21 cellular contexts compared by ENCODE assay signal in the genomic region with DNA sequence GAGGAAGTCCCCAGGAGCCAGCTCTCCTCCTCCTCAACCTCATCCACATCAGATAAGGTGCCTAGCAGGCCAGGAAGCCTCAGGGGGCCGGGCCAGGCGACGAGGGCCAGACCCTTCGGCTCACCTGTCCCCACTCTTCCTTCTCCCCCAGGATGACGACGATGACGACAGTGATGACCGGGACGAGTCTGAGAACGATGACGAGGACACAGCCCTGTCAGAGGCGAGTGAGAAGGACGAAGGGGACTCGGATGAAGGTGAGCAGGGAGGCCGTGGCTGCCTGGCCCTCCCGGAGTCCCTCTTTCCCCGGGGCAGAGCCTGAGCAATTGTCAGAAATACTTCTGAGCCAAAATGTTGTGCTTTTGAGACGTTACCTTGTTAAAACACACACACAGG. TPM values are rescaled to one million over a fixed set of nuclear protein-coding genes. Genes with fewer than 3 reads are reported as not detected.
DNase-seq lines count a peak whose midpoint lies in the region; ATAC-seq, FAIRE-seq and TF ChIP-seq lines count a peak whose summit lies in the region.
"Had no signal": no experiment of that assay in that cellular context is flagged by ENCODE, and none has a peak within 500 bp of the region (broad histone marks: within the 10 kb centered on the region; RNA-seq: fewer than 3 reads in every experiment).

No MANE protein-coding gene starts in this region.

- TF ChIP-seq RAD21 in K562 (CRISPR knock-in tag; conservative IDR thresholded peaks at IDR 0.05 in 1 of 2, IDR thresholded peaks at IDR 0.05 in 1 of 2), result no peak

- WGBS in heart right ventricle, 2 donors, result 90 to 91% methylated on average over 18 of the region's 18 CpGs
- WGBS in K562 (ENCODE audit: insufficient coverage, low coverage, missing lambda C conversion rate), result 97% methylated on average over 11 of the region's 18 CpGs
- WGBS in sigmoid colon, 2 donors, result 96% methylated on average over 18 of the region's 18 CpGs

- CTCF ChIA-PET in HEK293 (lab: Yijun Ruan, JAX) (no interaction called here), K562 (lab: Yijun Ruan, JAX; ENCODE audit: low intra/inter-chr PET ratio) (no interaction called here)

- H3K4me1 ChIP-seq in heart right ventricle (peaks cover 0 to 14% (median 12%) of the 10 kb centered on the region in 9 donors), HEK293 (ENCODE audit: control insufficient read depth, insufficient read depth, low read length) (no peaks in the 10 kb centered on the region), K562 (replicated peaks in 1 of 2; ENCODE audit: control insufficient read depth in 2 of 2, insufficient read depth in 2 of 2, low read length in 2 of 2) (peaks cover 7 to 18% of the 10 kb centered on the region in 2 experiments; a peak in 3 of 5 replicates), sigmoid colon (peaks cover 0 to 14% (median 12%) of the 10 kb centered on the region in 4 donors)
- H3K4me1 ChIP-seq: BE2C had no signal

- intact Hi-C loops in Right ventricle myocardium superior (cut with DNase I) (no loop called here), heart right ventricle (cut with DNase I) (loop anchor here in 1 of 10 donors (10.0 kb wide), 1 partner anchor 77 kb away; no protein-coding TSS in a partner anchor), K562 (cut with micrococcal nuclease) (no loop called here), sigmoid colon (cut with DNase I) (no loop called here)

- H3K4me3 ChIP-seq in heart right ventricle (no peak overlapping the region), HEK293 (ENCODE audit: low read depth, low read length) (no peak overlapping the region), K562 (no peak overlapping the region), sigmoid colon (no peak overlapping the region)
- H3K4me3 ChIP-seq: A549, GM23248 had no signal

- no peak for FAIRE-seq in K562 (lab: Jason Lieb, UNC)
- FAIRE-seq: A549, D721Med, G401.6, GM12891 had no signal

- POLR2A ChIA-PET in HEK293 (lab: Yijun Ruan, JAX) (no interaction called here), K562 (lab: Yijun Ruan, JAX) (interaction anchor here (0.6 kb wide), 1 partner anchor 1220 kb away, joined by 3 read pairs; no protein-coding TSS in a partner anchor)

- H2AFZ ChIP-seq in K562 (ENCODE audit: low read depth, low read length), result no peak overlapping the region
- H2AFZ ChIP-seq: GM23248 had no signal

- H3K27ac ChIP-seq in heart right ventricle, result no peak overlapping the region
- H3K27ac ChIP-seq in HEK293 (ENCODE audit: extremely low read depth, low read depth, low read length), result no peak overlapping the region
- no peak overlapping the region for H3K27ac ChIP-seq in K562 (ENCODE audit: extremely low read depth, low read depth, low read length)
- no peak overlapping the region for H3K27ac ChIP-seq in sigmoid colon
- H3K27ac ChIP-seq: A549, GM23248 had no signal

- H3K9me3 Mint-ChIP-seq in stimulated activated effector memory CD8-positive, alpha-beta T cell treated with anti-CD3 and anti-CD28 coated beads, Interleukin-12 subunit alpha, Interleukin-12 subunit beta, amount 100 ng/mL, for 72 hours, result no peaks in the 10 kb centered on the region
- H3K9me3 Mint-ChIP-seq: CD14-positive monocyte; CD8-positive, alpha-beta T cell had no signal

- no peak overlapping the region for H3K4me2 ChIP-seq in K562 (ENCODE audit: insufficient read depth, low read length)
- H3K4me2 ChIP-seq: A549 had no signal

- peak overlapping the region; percentile 6 for H3K27ac Mint-ChIP-seq in stimulated activated effector memory CD8-positive, alpha-beta T cell treated with anti-CD3 and anti-CD28 coated beads, Interleukin-12 subunit alpha, Interleukin-12 subunit beta, amount 100 ng/mL, for 72 hours
- H3K27ac Mint-ChIP-seq: CD8-positive, alpha-beta T cell had no signal

- H3K36me3 ChIP-seq in heart right ventricle (peaks cover 17 to 97% (median 74%) of the 10 kb centered on the region in 9 donors), HEK293 (ENCODE audit: control insufficient read depth in 2 of 2, insufficient read depth in 1 of 2, low read length in 2 of 2) (peaks cover 26 to 80% of the 10 kb centered on the region in 2 experiments), K562 (ENCODE audit: control insufficient read depth, insufficient read depth, low read length) (peaks cover 87% of the 10 kb centered on the region), sigmoid colon (peaks cover 60 to 84% (median 76%) of the 10 kb centered on the region in 4 donors)

- BruUV-seq in K562 (replicated peaks; lab: Mats Ljungman, UMichigan), result no TSS peak

- in situ Hi-C loops in K562 (cut with MboI), result no loop called here

- H3K27me3 ChIP-seq in heart right ventricle (no peaks in the 10 kb centered on the region), K562 (ENCODE audit: control insufficient read depth in 2 of 2, insufficient read depth in 2 of 2, low read length in 2 of 2) (no peaks in the 10 kb centered on the region), sigmoid colon (no peaks in the 10 kb centered on the region)
- H3K27me3 ChIP-seq: BE2C had no signal

- TF ChIP-seq EP300 in K562 (IDR thresholded peaks at IDR 0.05; ENCODE audit: low read length) (no peak), sigmoid colon (IDR thresholded peaks at IDR 0.05) (no peak)

- H3K9me3 ChIP-seq in heart right ventricle (no peaks in the 10 kb centered on the region), HEK293 (ENCODE audit: control insufficient read depth, insufficient read depth, low read depth, low read length) (no peaks in the 10 kb centered on the region), K562 (replicated peaks; ENCODE audit: control insufficient read depth, insufficient read depth, low read depth, low read length) (no peaks in the 10 kb centered on the region), sigmoid colon (no peaks in the 10 kb centered on the region)
- H3K9me3 ChIP-seq: A549, BE2C had no signal

- DNase-seq in Right ventricle myocardium superior, result peak; percentile 19
- DNase-seq in heart right ventricle, result no peak
- DNase-seq in K562 (ENCODE audit: extremely low read depth in 1 of 4, low spot score in 3 of 4), result no peak
- no peak for DNase-seq in stimulated activated effector memory CD8-positive, alpha-beta T cell treated with anti-CD3 and anti-CD28 coated beads, Interleukin-12 subunit alpha, Interleukin-12 subunit beta, amount 100 ng/mL, for 72 hours (ENCODE audit: low spot score in 2 of 2)
- no peak for DNase-seq in sigmoid colon
- no peak for DNase-seq in NCI-H1048 (lab: John Stamatoyannopoulos, UW)
- DNase-seq: COR-L47, DMS153, DMS79 treated with DMSO at 0.1 percent for 48 hours, EL, GM23248, H7 had no signal

- no peak overlapping the region for H3K4me3 Mint-ChIP-seq in stimulated activated effector memory CD8-positive, alpha-beta T cell treated with anti-CD3 and anti-CD28 coated beads, Interleukin-12 subunit alpha, Interleukin-12 subunit beta, amount 100 ng/mL, for 72 hours
- H3K4me3 Mint-ChIP-seq: CD14-positive monocyte; CD8-positive, alpha-beta T cell had no signal

- TF ChIP-seq POLR2A in K562 (conservative IDR thresholded peaks at IDR 0.05) (no peak), sigmoid colon (IDR thresholded peaks at IDR 0.05) (no peak)

- peak overlapping the region in 1 of 2 experiments; percentile 48; a peak in 1 of 4 replicates for H3K9ac ChIP-seq in K562 (ENCODE audit: insufficient read depth in 1 of 2, low read depth in 2 of 2, low read length in 2 of 2)
- H3K9ac ChIP-seq: GM23248 had no signal

- peaks cover 18% of the 10 kb centered on the region for H3K4me1 Mint-ChIP-seq in stimulated activated effector memory CD8-positive, alpha-beta T cell treated with anti-CD3 and anti-CD28 coated beads, Interleukin-12 subunit alpha, Interleukin-12 subunit beta, amount 100 ng/mL, for 72 hours

- peaks cover 97% of the 10 kb centered on the region for H3K36me3 Mint-ChIP-seq in stimulated activated effector memory CD8-positive, alpha-beta T cell treated with anti-CD3 and anti-CD28 coated beads, Interleukin-12 subunit alpha, Interleukin-12 subunit beta, amount 100 ng/mL, for 72 hours

- no peak for ATAC-seq in Right ventricle myocardium superior (ENCODE audit: poor library complexity)
- ATAC-seq in heart right ventricle, result no peak
- ATAC-seq in K562, result no peak
- no peak for ATAC-seq in stimulated activated effector memory CD8-positive, alpha-beta T cell treated with anti-CD3 and anti-CD28 coated beads, Interleukin-12 subunit alpha, Interleukin-12 subunit beta, amount 100 ng/mL, for 72 hours
- ATAC-seq: A549; CD8-positive, alpha-beta T cell had no signal

- H3K79me2 ChIP-seq in K562 (ENCODE audit: control insufficient read depth, insufficient read depth, low read length), result peaks cover 17% of the 10 kb centered on the region

- H4K20me1 ChIP-seq in K562 (replicated peaks; ENCODE audit: control insufficient read depth, insufficient read depth, low read length), result peaks cover 4% of the 10 kb centered on the region; the same call in 1 of the 2 replicates

- no peak for TF ChIP-seq CTCF in heart right ventricle (IDR thresholded peaks at IDR 0.05)
- TF ChIP-seq CTCF in HEK293 (tag by site-specific recombination; IDR thresholded peaks at IDR 0.05), result no peak
- TF ChIP-seq CTCF in K562 (IDR thresholded peaks at IDR 0.05 in 2 of 3, conservative IDR thresholded peaks at IDR 0.05 in 1 of 3; ENCODE audit: insufficient read depth in 2 of 3, low read depth in 1 of 3, low read length in 3 of 3), result no peak
- no peak for TF ChIP-seq CTCF in sigmoid colon (IDR thresholded peaks at IDR 0.05)

- no peaks in the 10 kb centered on the region for H3K9me1 ChIP-seq in K562 (ENCODE audit: control insufficient read depth, insufficient read depth, low read length)

RNA-seq across cellular contexts. Expression of gene SETD1B, which starts 13.8 kb away (rescaled TPM):
- total RNA-seq in Right ventricle myocardium superior (8.6 TPM), heart right ventricle (10 to 100 TPM; 10.3 to 14.8 (median 11.2) TPM), K562 (2014; rRNA removed) (2.9 and 4.7 TPM in 2 replicates), K562 (2014; rRNA removed; fragmentation: Illumina TruSeq; extraction: Trizol) (0.99 and 1.4 TPM in 2 replicates), K562 (2015; rRNA removed; fragmentation: Illumina TruSeq; extraction: Trizol) (2.1 and 3.1 TPM in 2 replicates), K562 (2021) (23.6 and 26.6 TPM in 2 replicates), sigmoid colon (10 to 100 TPM in 2 of 4 donors, 1 to 10 TPM in 2; 7.6 to 16.9 (median 11.4) TPM)
- polyA plus RNA-seq in heart right ventricle (10 to 100 TPM in 1 of 2 donors, 1 to 10 TPM in 1; 2.8 to 11.9 TPM), K562 (2011; rRNA removed) (0.77 and 1.1 TPM in 2 replicates), K562 (2014; fragmentation: Illumina TruSeq; extraction: Trizol) (6.1 and 10.6 TPM in 2 replicates), K562 (2014; fragmentation: Nextera tagmentation; extraction: Ambion mirVana) (1 to 10 TPM in 1 of 2 experiments, under 1 TPM in 1; 0.48 to 2.3 TPM), K562 (2014; rRNA removed) (6.9 and 7.1 TPM in 2 replicates), sigmoid colon (10 to 100 TPM in 1 of 3 donors, 1 to 10 TPM in 2; 2.4 to 16.0 (median 3.0) TPM)
- total RNA-seq in K562 (2011; cell fraction: chromatin; rRNA removed; ENCODE audit: low replicate concordance), result 15.2 and 26.5 TPM in 2 replicates
- 12.8 and 13.4 TPM in 2 replicates for total RNA-seq in K562 (2011; cell fraction: nucleolus; rRNA removed)
- total RNA-seq in K562 (2011; cell fraction: nucleoplasm; rRNA removed), result 10.8 and 11.7 TPM in 2 replicates
- polyA plus RNA-seq in K562 (2011; cell fraction: cytosol; rRNA removed), result 0.75 and 1.0 TPM in 2 replicates
- polyA plus RNA-seq in K562 (2011; cell fraction: nucleus; rRNA removed), result 4.0 and 7.0 TPM in 2 replicates
- 8.4 and 8.6 TPM in 2 replicates for polyA plus RNA-seq in K562 (2012)
- 1.2 and 1.3 TPM in 2 replicates for polyA minus RNA-seq in K562 (2011; rRNA and poly(A)+ RNA removed)
- polyA minus RNA-seq in K562 (2011; cell fraction: cytosol; rRNA and poly(A)+ RNA removed), result 5.6 and 7.3 TPM in 2 replicates
- 2.8 and 3.1 TPM in 2 replicates for polyA minus RNA-seq in K562 (2011; cell fraction: nucleus; rRNA and poly(A)+ RNA removed)

RNA-seq across cellular contexts. Expression of gene RHOF, which starts 24.2 kb away (rescaled TPM):
- total RNA-seq in Right ventricle myocardium superior (41.8 TPM), heart right ventricle (10 to 100 TPM; 19.8 to 45.6 (median 27.2) TPM), K562 (2014; rRNA removed) (3.5 and 3.9 TPM in 2 replicates), K562 (2014; rRNA removed; fragmentation: Illumina TruSeq; extraction: Trizol) (3.1 and 3.9 TPM in 2 replicates), K562 (2015; rRNA removed; fragmentation: Illumina TruSeq; extraction: Trizol) (4.3 and 4.8 TPM in 2 replicates), K562 (2021) (10.1 and 10.4 TPM in 2 replicates), sigmoid colon (10 to 100 TPM in 1 of 4 donors, 1 to 10 TPM in 3; 7.6 to 15.0 (median 8.1) TPM)
- polyA plus RNA-seq in heart right ventricle (10 to 100 TPM; 16.5 to 16.6 TPM), K562 (2011; rRNA removed) (4.0 and 6.3 TPM in 2 replicates), K562 (2014; fragmentation: Illumina TruSeq; extraction: Trizol) (4.3 and 5.4 TPM in 2 replicates), K562 (2014; fragmentation: Nextera tagmentation; extraction: Ambion mirVana) (under 1 TPM; 0.13 to 0.45 TPM), K562 (2014; rRNA removed) (8.8 and 9.5 TPM in 2 replicates), sigmoid colon (100 to 1,000 TPM in 1 of 3 donors, 10 to 100 TPM in 2; 35.4 to 132 (median 48.9) TPM)
- total RNA-seq in K562 (2011; cell fraction: chromatin; rRNA removed; ENCODE audit: low replicate concordance), result 78.6 and 99.1 TPM in 2 replicates
- 34.0 and 38.0 TPM in 2 replicates for total RNA-seq in K562 (2011; cell fraction: nucleolus; rRNA removed)
- 43.6 and 46.6 TPM in 2 replicates for total RNA-seq in K562 (2011; cell fraction: nucleoplasm; rRNA removed)
- 1.2 and 2.6 TPM in 2 replicates for polyA plus RNA-seq in K562 (2011; cell fraction: cytosol; rRNA removed)
- polyA plus RNA-seq in K562 (2011; cell fraction: nucleus; rRNA removed), result 21.6 and 23.6 TPM in 2 replicates
- 3.9 and 4.4 TPM in 2 replicates for polyA plus RNA-seq in K562 (2012)
- 3.8 and 8.5 TPM in 2 replicates for polyA minus RNA-seq in K562 (2011; rRNA and poly(A)+ RNA removed)
- 2.6 and 4.0 TPM in 2 replicates for polyA minus RNA-seq in K562 (2011; cell fraction: cytosol; rRNA and poly(A)+ RNA removed)
- polyA minus RNA-seq in K562 (2011; cell fraction: nucleus; rRNA and poly(A)+ RNA removed), result 19.9 and 31.2 TPM in 2 replicates

RNA-seq across cellular contexts. Expression of gene HPD, which starts 41.0 kb away (rescaled TPM):
- total RNA-seq in Right ventricle myocardium superior (2.7 TPM), heart right ventricle (1 to 10 TPM in 6 of 10 donors, under 1 TPM in 4; 0.24 to 3.4 (median 1.2) TPM), K562 (2014; rRNA removed) (0.23 TPM in 1 of 2 replicates, not detected in the other), K562 (2014; rRNA removed; fragmentation: Illumina TruSeq; extraction: Trizol) (not detected in 2 replicates), K562 (2015; rRNA removed; fragmentation: Illumina TruSeq; extraction: Trizol) (not detected in 2 replicates), K562 (2021) (0.29 TPM in 2 replicates), sigmoid colon (1 to 10 TPM in 1 of 4 donors, under 1 TPM in 3; 0.27 to 2.8 (median 0.34) TPM)
- polyA plus RNA-seq in heart right ventricle (1 to 10 TPM; 1.0 to 1.3 TPM), K562 (2011; rRNA removed) (0.06 TPM in 1 of 2 replicates, not detected in the other), K562 (2014; fragmentation: Illumina TruSeq; extraction: Trizol) (not detected in 2 replicates), K562 (2014; fragmentation: Nextera tagmentation; extraction: Ambion mirVana) (under 1 TPM; 0.07 TPM), K562 (2014; rRNA removed) (0.09 TPM in 1 of 2 replicates, not detected in the other), sigmoid colon (1 to 10 TPM in 1 of 3 donors, under 1 TPM in 1, not detected in 1; 0.86 to 2.4 TPM)
- total RNA-seq in K562 (2011; cell fraction: chromatin; rRNA removed; ENCODE audit: low replicate concordance), result 0.53 TPM in 1 of 2 replicates, not detected in the other
- 0.33 TPM in 1 of 2 replicates, not detected in the other for total RNA-seq in K562 (2011; cell fraction: nucleolus; rRNA removed)
- total RNA-seq in K562 (2011; cell fraction: nucleoplasm; rRNA removed), result not detected in 2 replicates
- 0.04 and 0.18 TPM in 2 replicates for polyA plus RNA-seq in K562 (2011; cell fraction: cytosol; rRNA removed)
- not detected in 2 replicates for polyA plus RNA-seq in K562 (2011; cell fraction: nucleus; rRNA removed)
- 0.08 and 0.36 TPM in 2 replicates for polyA plus RNA-seq in K562 (2012)
- 0.53 TPM in 1 of 2 replicates, not detected in the other for polyA minus RNA-seq in K562 (2011; rRNA and poly(A)+ RNA removed)
- polyA minus RNA-seq in K562 (2011; cell fraction: cytosol; rRNA and poly(A)+ RNA removed), result not detected in 2 replicates
- not detected in 2 replicates for polyA minus RNA-seq in K562 (2011; cell fraction: nucleus; rRNA and poly(A)+ RNA removed)
- total RNA-seq: CD8-positive, alpha-beta T cell; GM23248; HT-29 had no signal
- polyA plus RNA-seq: GM23248 had no signal
